9 cellular contexts compared by ENCODE assay signal in genomic region chr9:120869360-120869687, GRCh38. TPM values are rescaled to one million over a fixed set of nuclear protein-coding genes. Genes with fewer than 3 reads are reported as not detected.
DNase-seq lines count a peak whose midpoint lies in the region; ATAC-seq, FAIRE-seq and TF ChIP-seq lines count a peak whose summit lies in the region.
"Had no signal": no experiment of that assay in that cellular context is flagged by ENCODE, and none has a peak within 500 bp of the region (broad histone marks: within the 10 kb centered on the region; RNA-seq: fewer than 3 reads in every experiment).

No MANE protein-coding gene starts in this region.

- TF ChIP-seq CTCF in heart left ventricle (IDR thresholded peaks at IDR 0.05) (peak in 1 of 12 donors; percentile 2), bronchial epithelial cell (IDR thresholded peaks at IDR 0.05; ENCODE audit: insufficient read depth, low read length, severe bottlenecking) (no peak), upper lobe of left lung (IDR thresholded peaks at IDR 0.05) (peak in 1 of 6 experiments; percentile 1)

- H3K36me3 ChIP-seq in heart left ventricle (peaks cover 0 to 54% (median 14%) of the 10 kb centered on the region in 9 donors), bronchial epithelial cell (ENCODE audit: control insufficient read depth, insufficient read depth, low read length) (peaks cover 5% of the 10 kb centered on the region), mesodermal cell (ENCODE audit: control insufficient read depth, insufficient read depth, low read length) (peaks cover 80% of the 10 kb centered on the region), upper lobe of left lung (peaks cover 0 to 14% (median 7%) of the 10 kb centered on the region in 4 donors)

- no peak for FAIRE-seq in bronchial epithelial cell (lab: Jason Lieb, UNC)

- DNase-seq in heart left ventricle (no peak), left cardiac atrium (no peak), bronchial epithelial cell (ENCODE audit: low read depth) (no peak), upper lobe of left lung (no peak), SW 1271 (lab: John Stamatoyannopoulos, UW) (no peak), NCI-H345 (lab: John Stamatoyannopoulos, UW) (no peak), SK-N-DZ (ENCODE audit: low spot score) (no peak)
- DNase-seq: DMS79 treated with DMSO at 0.1 percent for 48 hours had no signal

- peaks cover 0 to 20% (median 2%) of the 10 kb centered on the region in 12 donors for H3K4me1 ChIP-seq in heart left ventricle
- H3K4me1 ChIP-seq in mesodermal cell (ENCODE audit: control insufficient read depth, insufficient read depth, low read length, poor library complexity, severe bottlenecking): no peaks in the 10 kb centered on the region
- H3K4me1 ChIP-seq in upper lobe of left lung: peaks cover 10 to 21% (median 13%) of the 10 kb centered on the region in 4 donors

- intact Hi-C loops in heart left ventricle (cut with DNase I) (loop anchor here in 4 of 10 donors (1.0 to 2.0 kb wide), 5 partner anchors 27 to 76 kb away; partner anchors contain the start of genes FBXW2 (in 1 of the 4) and PSMD5 (in 1 of the 4)), left cardiac atrium (cut with DNase I) (loop anchor here in 1 of 2 donors (2.0 kb wide), 1 partner anchor 67 kb away; no protein-coding TSS in a partner anchor)

- TF ChIP-seq POLR2A in heart left ventricle (IDR thresholded peaks at IDR 0.05) (no peak), upper lobe of left lung (IDR thresholded peaks at IDR 0.05) (no peak)

- WGBS in heart left ventricle, 4 donors: 39 to 47% (median 43%) methylated on average over 10 of the region's 10 CpGs
- 50% methylated on average over 8 of the region's 10 CpGs; no CpG with 5 or more reads in 1 of the 2 experiments for WGBS in mesodermal cell (ENCODE audit: insufficient coverage in 2 of 2), 2 experiments
- 29 to 52% methylated on average over 5 to 10 of the region's 10 CpGs for WGBS in upper lobe of left lung, 2 donors

- peak overlapping the region; percentile 26 to 87 (median 58) for H3K4me3 ChIP-seq in heart left ventricle
- peak overlapping the region; percentile 65 for H3K4me3 ChIP-seq in bronchial epithelial cell (ENCODE audit: low read depth, low read length)
- peak overlapping the region; percentile 16 for H3K4me3 ChIP-seq in mesodermal cell (ENCODE audit: extremely low read depth, insufficient read depth, low read length, poor library complexity, severe bottlenecking)
- peak overlapping the region; percentile 61 to 70 (median 66) for H3K4me3 ChIP-seq in upper lobe of left lung

- no peaks in the 10 kb centered on the region for H3K27me3 ChIP-seq in heart left ventricle
- H3K27me3 ChIP-seq in bronchial epithelial cell (ENCODE audit: control insufficient read depth, insufficient read depth, low read length): no peaks in the 10 kb centered on the region
- no peaks in the 10 kb centered on the region for H3K27me3 ChIP-seq in upper lobe of left lung

- H3K9me3 ChIP-seq in heart left ventricle (no peaks in the 10 kb centered on the region), mesodermal cell (ENCODE audit: control insufficient read depth, low read length) (no peaks in the 10 kb centered on the region), upper lobe of left lung (no peaks in the 10 kb centered on the region)

- H3K27ac ChIP-seq in heart left ventricle: peak overlapping the region; percentile 8 to 93 (median 84)
- no peak overlapping the region for H3K27ac ChIP-seq in mesodermal cell (ENCODE audit: low read depth, low read length, severe bottlenecking)
- H3K27ac ChIP-seq in upper lobe of left lung: peak overlapping the region; percentile 73 to 93 (median 91)

- no peak for TF ChIP-seq EP300 in upper lobe of left lung (IDR thresholded peaks at IDR 0.05)

- ATAC-seq in heart left ventricle: no peak
- no peak for ATAC-seq in left cardiac atrium
- no peak for ATAC-seq in upper lobe of left lung (ENCODE audit: low FRiP score in 2 of 2)

RNA-seq across cellular contexts. Expression of gene PHF19, which starts 7.7 kb away (rescaled TPM):
- total RNA-seq in heart left ventricle (10 to 100 TPM in 8 of 9 donors, 1 to 10 TPM in 1; 9.6 to 28.0 (median 12.5) TPM), left cardiac atrium (10 to 100 TPM; 16.8 to 18.5 TPM), bronchial epithelial cell (7.6 TPM in 2 replicates), upper lobe of left lung (10 to 100 TPM in 5 of 6 donors, 1 to 10 TPM in 1; 8.0 to 42.4 (median 19.2) TPM)
- 10 to 100 TPM; 11.0 to 15.4 TPM for polyA plus RNA-seq in heart left ventricle
- polyA plus RNA-seq in mesodermal cell (2013, experiment 1 of 2): 44.6 TPM
- polyA plus RNA-seq in mesodermal cell (2013, experiment 2 of 2): 44.1 TPM
- polyA plus RNA-seq in SK-N-DZ (2014; cell fraction: cytosol; rRNA removed): 26.9 and 29.8 TPM in 2 replicates
- polyA plus RNA-seq in SK-N-DZ (2014; cell fraction: nucleus; rRNA removed): 66.0 and 92.0 TPM in 2 replicates

RNA-seq across cellular contexts. Expression of gene PSMD5, which starts 26.6 kb away (rescaled TPM):
- total RNA-seq in heart left ventricle: 10 to 100 TPM; 10.2 to 17.9 (median 13.4) TPM
- polyA plus RNA-seq in heart left ventricle: 10 to 100 TPM in 1 of 2 donors, 1 to 10 TPM in 1; 4.8 to 16.5 TPM
- total RNA-seq in left cardiac atrium: 10 to 100 TPM; 22.5 to 25.9 TPM
- total RNA-seq in bronchial epithelial cell: 12.4 and 16.4 TPM in 2 replicates
- polyA plus RNA-seq in mesodermal cell (2013, experiment 1 of 2): 28.9 TPM
- 32.6 TPM for polyA plus RNA-seq in mesodermal cell (2013, experiment 2 of 2)
- 10 to 100 TPM; 11.4 to 56.8 (median 40.1) TPM for total RNA-seq in upper lobe of left lung
- polyA plus RNA-seq in SK-N-DZ (2014; cell fraction: cytosol; rRNA removed): 9.0 and 10.6 TPM in 2 replicates
- 6.4 and 7.2 TPM in 2 replicates for polyA plus RNA-seq in SK-N-DZ (2014; cell fraction: nucleus; rRNA removed)

RNA-seq across cellular contexts. Expression of gene TRAF1, which starts 57.3 kb away (rescaled TPM):
- 1 to 10 TPM in 7 of 9 donors, under 1 TPM in 2; 0.93 to 7.8 (median 1.8) TPM for total RNA-seq in heart left ventricle
- 1 to 10 TPM; 1.7 to 2.4 TPM for polyA plus RNA-seq in heart left ventricle
- total RNA-seq in left cardiac atrium: 1 to 10 TPM; 3.3 to 3.7 TPM
- total RNA-seq in bronchial epithelial cell: 0.79 and 1.0 TPM in 2 replicates
- polyA plus RNA-seq in mesodermal cell (2013, experiment 1 of 2): 2.7 TPM
- polyA plus RNA-seq in mesodermal cell (2013, experiment 2 of 2): 2.2 TPM
- 10 to 100 TPM in 2 of 6 donors, 1 to 10 TPM in 4; 2.9 to 29.3 (median 6.6) TPM for total RNA-seq in upper lobe of left lung
- polyA plus RNA-seq in SK-N-DZ (2014; cell fraction: cytosol; rRNA removed): 0.73 and 0.99 TPM in 2 replicates
- 2.5 and 4.3 TPM in 2 replicates for polyA plus RNA-seq in SK-N-DZ (2014; cell fraction: nucleus; rRNA removed)

Comparison
In these comparisons a context has a peak if more than half of its experiments do, and no peak if none do; other contexts are left out.
1. H3K4me3 ChIP-seq: peak in every context shown above with its lines; median percentile 66 in upper lobe of left lung; 65 in bronchial epithelial cell; 58 in heart left ventricle; 16 in mesodermal cell.